1 cellular context compared by ENCODE assay signal in the genomic region with DNA sequence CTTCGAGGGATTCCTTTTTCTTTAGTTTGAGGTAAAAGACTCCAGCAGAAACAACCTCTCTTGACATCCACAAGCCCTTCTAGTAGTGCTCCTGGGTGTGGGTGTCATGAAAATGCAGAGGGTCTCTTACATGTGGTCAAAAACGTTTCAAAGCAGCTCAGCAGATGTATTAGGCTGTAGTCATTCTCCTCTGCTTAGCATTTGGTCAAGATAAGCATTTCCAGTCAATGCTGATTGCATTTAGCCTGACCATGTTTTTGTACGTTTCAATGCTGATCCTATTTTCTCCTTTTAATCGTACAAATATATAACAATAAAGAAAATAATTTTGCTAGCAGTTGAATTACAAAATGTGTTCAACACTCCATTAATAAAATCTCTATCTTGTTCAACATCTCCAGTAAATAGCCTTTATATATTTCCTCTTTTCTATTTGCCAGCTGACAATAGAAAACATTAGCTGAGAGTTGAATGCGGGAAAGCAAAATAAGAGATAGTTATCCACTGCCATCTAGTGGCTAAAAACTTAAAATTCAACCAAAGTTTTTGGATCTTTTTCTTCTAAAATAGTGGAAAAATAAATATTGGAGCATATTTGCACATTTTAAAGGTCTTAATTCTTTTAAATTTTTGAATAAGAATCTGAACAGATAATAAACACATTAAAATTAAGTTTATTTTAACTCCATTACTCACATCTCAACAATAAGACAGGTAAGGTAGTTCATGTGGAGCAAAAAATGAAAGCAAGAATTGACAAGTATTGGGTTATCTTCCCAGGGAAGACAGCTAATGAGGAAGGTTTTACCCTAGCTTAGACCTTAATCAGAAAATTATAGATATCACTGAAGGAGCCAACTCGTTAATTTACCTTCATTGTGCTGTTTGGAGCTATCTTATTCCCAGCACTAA.
TF ChIP-seq lines count a peak whose summit lies in the region.

No MANE protein-coding gene starts in this region.

TF ChIP-seq in GM23338, 12 proteins besides CTCF, POLR2A, EP300 and RAD21 (continued from another document):
- TF ChIP-seq, protein P1, sequence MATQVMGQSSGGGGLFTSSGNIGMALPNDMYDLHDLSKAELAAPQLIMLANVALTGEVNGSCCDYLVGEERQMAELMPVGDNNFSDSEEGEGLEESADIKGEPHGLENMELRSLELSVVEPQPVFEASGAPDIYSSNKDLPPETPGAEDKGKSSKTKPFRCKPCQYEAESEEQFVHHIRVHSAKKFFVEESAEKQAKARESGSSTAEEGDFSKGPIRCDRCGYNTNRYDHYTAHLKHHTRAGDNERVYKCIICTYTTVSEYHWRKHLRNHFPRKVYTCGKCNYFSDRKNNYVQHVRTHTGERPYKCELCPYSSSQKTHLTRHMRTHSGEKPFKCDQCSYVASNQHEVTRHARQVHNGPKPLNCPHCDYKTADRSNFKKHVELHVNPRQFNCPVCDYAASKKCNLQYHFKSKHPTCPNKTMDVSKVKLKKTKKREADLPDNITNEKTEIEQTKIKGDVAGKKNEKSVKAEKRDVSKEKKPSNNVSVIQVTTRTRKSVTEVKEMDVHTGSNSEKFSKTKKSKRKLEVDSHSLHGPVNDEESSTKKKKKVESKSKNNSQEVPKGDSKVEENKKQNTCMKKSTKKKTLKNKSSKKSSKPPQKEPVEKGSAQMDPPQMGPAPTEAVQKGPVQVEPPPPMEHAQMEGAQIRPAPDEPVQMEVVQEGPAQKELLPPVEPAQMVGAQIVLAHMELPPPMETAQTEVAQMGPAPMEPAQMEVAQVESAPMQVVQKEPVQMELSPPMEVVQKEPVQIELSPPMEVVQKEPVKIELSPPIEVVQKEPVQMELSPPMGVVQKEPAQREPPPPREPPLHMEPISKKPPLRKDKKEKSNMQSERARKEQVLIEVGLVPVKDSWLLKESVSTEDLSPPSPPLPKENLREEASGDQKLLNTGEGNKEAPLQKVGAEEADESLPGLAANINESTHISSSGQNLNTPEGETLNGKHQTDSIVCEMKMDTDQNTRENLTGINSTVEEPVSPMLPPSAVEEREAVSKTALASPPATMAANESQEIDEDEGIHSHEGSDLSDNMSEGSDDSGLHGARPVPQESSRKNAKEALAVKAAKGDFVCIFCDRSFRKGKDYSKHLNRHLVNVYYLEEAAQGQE (IDR thresholded peaks at IDR 0.05; ENCODE audit: unreplicated experiment), result no peak
- no peak for TF ChIP-seq EZH2 (IDR thresholded peaks at IDR 0.05; ENCODE audit: low read depth, unreplicated experiment)
- TF ChIP-seq, protein P2, sequence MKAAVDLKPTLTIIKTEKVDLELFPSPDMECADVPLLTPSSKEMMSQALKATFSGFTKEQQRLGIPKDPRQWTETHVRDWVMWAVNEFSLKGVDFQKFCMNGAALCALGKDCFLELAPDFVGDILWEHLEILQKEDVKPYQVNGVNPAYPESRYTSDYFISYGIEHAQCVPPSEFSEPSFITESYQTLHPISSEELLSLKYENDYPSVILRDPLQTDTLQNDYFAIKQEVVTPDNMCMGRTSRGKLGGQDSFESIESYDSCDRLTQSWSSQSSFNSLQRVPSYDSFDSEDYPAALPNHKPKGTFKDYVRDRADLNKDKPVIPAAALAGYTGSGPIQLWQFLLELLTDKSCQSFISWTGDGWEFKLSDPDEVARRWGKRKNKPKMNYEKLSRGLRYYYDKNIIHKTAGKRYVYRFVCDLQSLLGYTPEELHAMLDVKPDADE (IDR thresholded peaks at IDR 0.05), result no peak
- no peak for TF ChIP-seq STAT1 (IDR thresholded peaks at IDR 0.05; ENCODE audit: unreplicated experiment)
- no peak for TF ChIP-seq ZNF114 (CRISPR knock-in tag; IDR thresholded peaks at IDR 0.05)
- no peak for TF ChIP-seq ZNF331 (CRISPR knock-in tag; IDR thresholded peaks at IDR 0.05; ENCODE audit: low read depth)
- TF ChIP-seq EZH2phosphoT487 (IDR thresholded peaks at IDR 0.05; ENCODE audit: unreplicated experiment), result no peak
- no peak for TF ChIP-seq NANOG (IDR thresholded peaks at IDR 0.05; ENCODE audit: borderline replicate concordance)
